ENCODE assay signal across 29 cellular contexts in the genomic region with DNA sequence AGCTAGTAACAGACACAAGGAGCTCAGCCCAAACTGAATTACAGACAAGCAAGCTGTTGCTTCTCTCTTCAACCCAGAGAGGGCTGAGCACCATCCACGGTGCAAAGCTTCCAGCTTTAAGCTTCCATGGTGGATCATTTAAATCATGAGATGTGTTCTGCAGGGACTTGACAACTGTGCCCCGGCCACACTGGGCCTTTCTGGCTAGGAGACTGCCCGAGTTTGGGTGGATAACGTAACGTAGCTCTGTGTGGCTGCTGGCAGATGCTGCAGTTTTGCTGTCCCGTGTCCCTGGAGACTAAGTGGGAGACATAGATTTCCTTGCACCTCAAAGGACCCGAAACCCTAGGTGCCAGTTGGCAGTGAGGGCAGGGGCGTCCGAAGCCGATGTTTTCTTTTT.
"Had no signal": no experiment of that assay in that cellular context is flagged by ENCODE, and none has a peak within 500 bp of the region (broad histone marks: within the 10 kb centered on the region; RNA-seq: fewer than 3 reads in every experiment).

No MANE protein-coding gene starts in this region.

- H3K27ac Mint-ChIP-seq: naive B cell; naive thymus-derived CD8-positive, alpha-beta T cell; natural killer cell treated with Interleukin-12 subunit alpha and Interleukin-12 subunit beta and Interleukin-15 and Interleukin-18, amount 100 ng/mL, for 72 hours; stimulated activated effector memory CD8-positive, alpha-beta T cell treated with anti-CD3 and anti-CD28 coated beads, Interleukin-12 subunit alpha, Interleukin-12 subunit beta, amount 100 ng/mL, for 72 hours; stimulated activated naive B cell treated with anti-CD40 and anti-IgM and Interleukin-4, amounts not matched to agents 10 μg/mL and 1 μg/mL and 100 μg/mL, for 72 hours; stimulated activated naive CD8-positive, alpha-beta T cell treated with anti-CD3 and anti-CD28 coated beads, Interleukin-15, Interleukin-2, amounts not matched to agents 100 ng/mL and 50 ng/mL, for 24 hours had no signal

- H3K4me3 Mint-ChIP-seq: naive B cell; naive thymus-derived CD8-positive, alpha-beta T cell; natural killer cell treated with Interleukin-12 subunit alpha and Interleukin-12 subunit beta and Interleukin-15 and Interleukin-18, amount 100 ng/mL, for 72 hours; nephron progenitor cell; neural crest cell; stimulated activated effector memory CD8-positive, alpha-beta T cell treated with anti-CD3 and anti-CD28 coated beads, Interleukin-12 subunit alpha, Interleukin-12 subunit beta, amount 100 ng/mL, for 72 hours; stimulated activated naive B cell treated with anti-CD40 and anti-IgM and Interleukin-4, amounts not matched to agents 10 μg/mL and 1 μg/mL and 100 μg/mL, for 72 hours; stimulated activated naive CD8-positive, alpha-beta T cell treated with anti-CD3 and anti-CD28 coated beads, Interleukin-15, Interleukin-2, amounts not matched to agents 100 ng/mL and 50 ng/mL, for 24 hours had no signal

- H3K36me3 ChIP-seq: neutrophil, pancreas, prostate gland, right lobe of liver, sigmoid colon, stomach, thoracic aorta, thyroid gland, tibial nerve, upper lobe of left lung, vagina had no signal

- H3K4me3 ChIP-seq: pancreas, prostate gland, right lobe of liver, sigmoid colon, stomach, thoracic aorta, thyroid gland, tibial nerve, upper lobe of left lung, vagina had no signal

- DNase-seq: naive B cell; naive thymus-derived CD8-positive, alpha-beta T cell; nephron progenitor cell; nucleus accumbens; pancreas; retina; right cardiac atrium; right lobe of liver; sigmoid colon; small intestine; stimulated activated CD4-positive, alpha-beta T cell treated with anti-CD3 and anti-CD28 coated beads, Interleukin-15, amount 100 ng/mL, for 24 hours; stimulated activated CD4-positive, alpha-beta T cell treated with anti-CD3 and anti-CD28 coated beads, Interleukin-2, amount 100 ng/mL, for 24 hours; stimulated activated CD4-positive, alpha-beta T cell treated with anti-CD3 and anti-CD28 coated beads, Interleukin-2, amount 100 ng/mL, for 48 hours; stimulated activated CD4-positive, alpha-beta T cell treated with anti-CD3 and anti-CD28 coated beads, Interleukin-4, amount 100 ng/mL, for 24 hours; stimulated activated naive B cell treated with anti-CD40 and anti-IgM and Interleukin-4, amounts not matched to agents 10 μg/mL and 1 μg/mL and 100 μg/mL, for 72 hours; stimulated activated naive CD4-positive, alpha-beta T cell treated with Interleukin-2 at 50 U/mL for 16 hours; stomach; thyroid gland; upper lobe of left lung had no signal

- H3K36me3 Mint-ChIP-seq: naive B cell; naive thymus-derived CD8-positive, alpha-beta T cell; natural killer cell treated with Interleukin-12 subunit alpha and Interleukin-12 subunit beta and Interleukin-15 and Interleukin-18, amount 100 ng/mL, for 72 hours; stimulated activated effector memory CD8-positive, alpha-beta T cell treated with anti-CD3 and anti-CD28 coated beads, Interleukin-12 subunit alpha, Interleukin-12 subunit beta, amount 100 ng/mL, for 72 hours; stimulated activated naive B cell treated with anti-CD40 and anti-IgM and Interleukin-4, amounts not matched to agents 10 μg/mL and 1 μg/mL and 100 μg/mL, for 72 hours had no signal

- H3K4me1 ChIP-seq: pancreas, prostate gland, right lobe of liver, sigmoid colon, stomach, thyroid gland, tibial nerve, upper lobe of left lung, vagina had no signal

- H3K27ac ChIP-seq: neutrophil, pancreas, prostate gland, right lobe of liver, sigmoid colon, stomach, thoracic aorta, thyroid gland, tibial nerve, upper lobe of left lung, vagina had no signal

- H3K27me3 Mint-ChIP-seq: naive B cell; stimulated activated naive B cell treated with anti-CD40 and anti-IgM and Interleukin-4, amounts not matched to agents 10 μg/mL and 1 μg/mL and 100 μg/mL, for 72 hours; stimulated activated naive CD8-positive, alpha-beta T cell treated with anti-CD3 and anti-CD28 coated beads, Interleukin-15, Interleukin-2, amounts not matched to agents 100 ng/mL and 50 ng/mL, for 24 hours had no signal

- H3K9me3 ChIP-seq: neutrophil, pancreas, prostate gland, right lobe of liver, sigmoid colon, stomach, thoracic aorta, thyroid gland, tibial nerve, upper lobe of left lung, vagina had no signal

- H3K4me1 Mint-ChIP-seq: naive B cell; nephron progenitor cell; stimulated activated effector memory CD8-positive, alpha-beta T cell treated with anti-CD3 and anti-CD28 coated beads, Interleukin-12 subunit alpha, Interleukin-12 subunit beta, amount 100 ng/mL, for 72 hours; stimulated activated naive B cell treated with anti-CD40 and anti-IgM and Interleukin-4, amounts not matched to agents 10 μg/mL and 1 μg/mL and 100 μg/mL, for 72 hours had no signal

- H3K27me3 ChIP-seq: neutrophil, pancreas, right lobe of liver, sigmoid colon, stomach, thyroid gland, tibial nerve, upper lobe of left lung, vagina had no signal

- H3K9me3 Mint-ChIP-seq: naive thymus-derived CD8-positive, alpha-beta T cell; natural killer cell treated with Interleukin-12 subunit alpha and Interleukin-12 subunit beta and Interleukin-15 and Interleukin-18, amount 100 ng/mL, for 72 hours; nephron progenitor cell; neural crest cell; stimulated activated naive B cell treated with anti-CD40 and anti-IgM and Interleukin-4, amounts not matched to agents 10 μg/mL and 1 μg/mL and 100 μg/mL, for 72 hours had no signal

- FAIRE-seq: pancreas, small intestine, urothelium cell line had no signal
